In genomic region chr1:238764779-238765178, GRCh38 we compare ENCODE assay signal across 1 cellular context.
TF ChIP-seq lines count a peak whose summit lies in the region.

No MANE protein-coding gene starts in this region.

TF ChIP-seq in SK-N-SH, 30 proteins besides CTCF, POLR2A, EP300 and RAD21 (continued from another document):
- TF ChIP-seq REST (IDR thresholded peaks at IDR 0.05; ENCODE audit: low read depth, low read length) (no peak), ELF1 (IDR thresholded peaks at IDR 0.05) (no peak)
TF ChIP-seq in SK-N-SH: peak in this region for 0.
